19 cellular contexts compared by ENCODE assay signal in the genomic region with DNA sequence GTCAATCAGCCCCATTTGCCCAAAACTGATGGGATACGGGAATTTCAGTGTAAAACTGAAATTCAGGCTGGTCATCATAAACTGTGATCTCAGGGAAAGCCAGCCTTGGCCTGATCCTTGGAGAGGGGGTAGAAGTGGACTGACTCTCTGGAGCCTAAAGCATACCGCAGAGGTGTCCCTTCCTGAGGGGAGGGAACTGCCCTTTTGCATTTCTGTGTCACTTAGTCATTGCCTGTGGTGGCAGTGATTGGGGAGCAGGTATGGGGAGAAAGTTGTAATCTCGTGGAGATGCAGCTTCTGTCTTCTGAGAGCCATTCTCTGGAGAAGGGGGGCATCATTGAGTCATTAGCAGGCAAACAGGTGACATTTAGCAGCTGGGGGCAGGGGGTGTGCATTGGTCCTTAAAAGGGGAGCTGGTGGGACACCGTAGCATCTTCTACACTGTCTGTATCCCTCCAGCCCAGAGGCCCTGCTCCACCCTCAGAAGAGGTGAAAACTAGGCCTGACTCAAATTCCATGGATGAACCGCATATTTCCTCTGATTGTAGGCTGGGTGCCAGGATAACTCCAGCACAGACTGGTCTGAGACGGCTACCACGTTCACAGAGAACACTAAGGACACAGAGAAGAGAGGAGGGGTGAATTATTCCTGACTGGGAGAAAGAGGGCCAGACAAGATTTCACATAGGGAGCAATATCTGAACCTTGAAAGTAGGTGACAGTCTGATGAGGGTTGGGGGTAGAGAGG.
A peak's percentile ranks its signal among the peaks of the same experiment; 100 is the strongest.
DNase-seq lines count a peak whose midpoint lies in the region; ATAC-seq and TF ChIP-seq lines count a peak whose summit lies in the region.
"Had no signal": no experiment of that assay in that cellular context is flagged by ENCODE, and none has a peak within 500 bp of the region (broad histone marks: within the 10 kb centered on the region; RNA-seq: fewer than 3 reads in every experiment).

No MANE protein-coding gene starts in this region.

- TF ChIP-seq CTCF in choroid plexus epithelial cell (conservative IDR thresholded peaks at IDR 0.05; ENCODE audit: low read depth, low read length) (no peak), osteocyte (IDR thresholded peaks at IDR 0.05) (no peak), breast epithelium (IDR thresholded peaks at IDR 0.05) (no peak), GM13976 (IDR thresholded peaks at IDR 0.05; ENCODE audit: borderline replicate concordance, control extremely low read depth, extremely low read depth, insufficient read depth, missing control alignments) (no peak)
- TF ChIP-seq CTCF in CD8-positive, alpha-beta T cell (IDR thresholded peaks at IDR 0.05) = no peak

- H3K9me3 Mint-ChIP-seq in osteocyte (ENCODE audit: unreplicated experiment) = no peaks in the 10 kb centered on the region
- H3K9me3 Mint-ChIP-seq in CD8-positive, alpha-beta T cell = no peaks in the 10 kb centered on the region
- H3K9me3 Mint-ChIP-seq: activated B cell treated with CpG ODN at 0.5 μM for 24 hours; stimulated activated effector memory CD8-positive, alpha-beta T cell treated with anti-CD3 and anti-CD28 coated beads, Interleukin-12 subunit alpha, Interleukin-12 subunit beta, amount 100 ng/mL, for 72 hours had no signal

- H3K4me3 Mint-ChIP-seq in osteocyte (ENCODE audit: unreplicated experiment) = no peak overlapping the region
- no peak overlapping the region for H3K4me3 Mint-ChIP-seq in CD8-positive, alpha-beta T cell
- H3K4me3 Mint-ChIP-seq: activated B cell treated with CpG ODN at 0.5 μM for 24 hours; stimulated activated effector memory CD8-positive, alpha-beta T cell treated with anti-CD3 and anti-CD28 coated beads, Interleukin-12 subunit alpha, Interleukin-12 subunit beta, amount 100 ng/mL, for 72 hours had no signal

- peaks cover 0 to under 1% of the 10 kb centered on the region in 2 donors for H3K27me3 ChIP-seq in breast epithelium
- no peaks in the 10 kb centered on the region for H3K27me3 ChIP-seq in CD8-positive, alpha-beta T cell (ENCODE audit: insufficient read depth, low read length)

- H3K4me3 ChIP-seq in choroid plexus epithelial cell (ENCODE audit: low read depth, low read length) (no peak overlapping the region), breast epithelium (no peak overlapping the region)
- no peak overlapping the region for H3K4me3 ChIP-seq in CD8-positive, alpha-beta T cell (ENCODE audit: low read depth, low read length)
- H3K4me3 ChIP-seq: smooth muscle cell had no signal

- in situ Hi-C loops in GM13976 (cut with MboI; ENCODE audit: low sequenced_read_pairs, unreplicated experiment) = no loop called here

- H3K36me3 Mint-ChIP-seq in osteocyte (ENCODE audit: unreplicated experiment) = no peaks in the 10 kb centered on the region
- H3K36me3 Mint-ChIP-seq in CD8-positive, alpha-beta T cell = no peaks in the 10 kb centered on the region
- H3K36me3 Mint-ChIP-seq: stimulated activated effector memory CD8-positive, alpha-beta T cell treated with anti-CD3 and anti-CD28 coated beads, Interleukin-12 subunit alpha, Interleukin-12 subunit beta, amount 100 ng/mL, for 72 hours had no signal

- H3K27me3 Mint-ChIP-seq in osteocyte (ENCODE audit: unreplicated experiment) = no peaks in the 10 kb centered on the region
- peaks cover 42% of the 10 kb centered on the region for H3K27me3 Mint-ChIP-seq in CD8-positive, alpha-beta T cell (ENCODE audit: low read depth)

- peaks cover 59% of the 10 kb centered on the region for H3K4me1 Mint-ChIP-seq in osteocyte (ENCODE audit: unreplicated experiment)
- H3K4me1 Mint-ChIP-seq in CD8-positive, alpha-beta T cell (ENCODE audit: low read depth) = peaks cover 8% of the 10 kb centered on the region

- no peak for ATAC-seq in stimulated activated naive CD8-positive, alpha-beta T cell treated with anti-CD3 and anti-CD28 coated beads, Interleukin-15, Interleukin-2, amounts not matched to agents 100 U/mL and 50 U/mL, for 24 hours
- no peak for ATAC-seq in CD8-positive, alpha-beta T cell
- ATAC-seq: stimulated activated effector memory CD8-positive, alpha-beta T cell treated with anti-CD3 and anti-CD28 coated beads, Interleukin-12 subunit alpha, Interleukin-12 subunit beta, amount 100 ng/mL, for 72 hours had no signal

- H3K4me1 ChIP-seq in breast epithelium = no peaks in the 10 kb centered on the region
- no peaks in the 10 kb centered on the region for H3K4me1 ChIP-seq in CD8-positive, alpha-beta T cell (ENCODE audit: insufficient read depth, low read length)

- POLR2A ChIA-PET in CD8-positive, alpha-beta T cell (lab: Charles Lee) = no interaction called here

- H3K27ac Mint-ChIP-seq in osteocyte (ENCODE audit: unreplicated experiment) = peak overlapping the region; percentile 61
- H3K27ac Mint-ChIP-seq in CD8-positive, alpha-beta T cell = no peak overlapping the region
- H3K27ac Mint-ChIP-seq: activated B cell treated with CpG ODN at 0.5 μM for 24 hours; stimulated activated effector memory CD8-positive, alpha-beta T cell treated with anti-CD3 and anti-CD28 coated beads, Interleukin-12 subunit alpha, Interleukin-12 subunit beta, amount 100 ng/mL, for 72 hours had no signal

- no peak for TF ChIP-seq POLR2A in breast epithelium (IDR thresholded peaks at IDR 0.05)

- CTCF ChIA-PET in CD8-positive, alpha-beta T cell (lab: Charles Lee) = no interaction called here

- H3K27ac ChIP-seq in breast epithelium = no peak overlapping the region
- H3K27ac ChIP-seq in CD8-positive, alpha-beta T cell (ENCODE audit: low read depth, low read length) = no peak overlapping the region

- DNase-seq in EH (ENCODE audit: low read depth) = peak; percentile 95
- peak; percentile 39 for DNase-seq in LHCN-M2 (ENCODE audit: low read depth)
- peak; percentile 85 for DNase-seq in choroid plexus epithelial cell (ENCODE audit: low read depth)
- DNase-seq in osteocyte (ENCODE audit: extremely low spot score, unreplicated experiment) = no peak
- no peak for DNase-seq in stimulated activated naive CD8-positive, alpha-beta T cell treated with anti-CD3 and anti-CD28 coated beads, Interleukin-15, Interleukin-2, amounts not matched to agents 100 U/mL and 50 U/mL, for 24 hours
- DNase-seq in breast epithelium (ENCODE audit: low spot score in 2 of 2) = no peak
- DNase-seq in CD8-positive, alpha-beta T cell = no peak
- DNase-seq in GM13976 (ENCODE audit: low spot score) = no peak
- DNase-seq: activated B cell treated with CpG ODN at 0.5 μM for 24 hours; activated naive CD4-positive, alpha-beta T cell; caudate nucleus; COR-L47; islet precursor cell; KBM-7; NCI-H1105 treated with DMSO at 0.1 percent for 48 hours; NK-92 treated with Interleukin-12 subunit alpha and Interleukin-12 subunit beta, amount 100 ng/mL, for 24 hours; occipital lobe had no signal

- H3K36me3 ChIP-seq in breast epithelium = no peaks in the 10 kb centered on the region
- no peaks in the 10 kb centered on the region for H3K36me3 ChIP-seq in CD8-positive, alpha-beta T cell (ENCODE audit: insufficient read depth, low read length)

- no peaks in the 10 kb centered on the region for H3K9me3 ChIP-seq in breast epithelium
- H3K9me3 ChIP-seq in CD8-positive, alpha-beta T cell (ENCODE audit: low read length) = no peaks in the 10 kb centered on the region

- intact Hi-C loops in breast epithelium (cut with DNase I; ENCODE audit: low total_unique reads) = no loop called here
- intact Hi-C loops in CD8-positive, alpha-beta T cell (cut with DNase I, micrococcal nuclease) = no loop called here

Comparison
In these comparisons a context has a peak if more than half of its experiments do, and no peak if none do; other contexts are left out.
1. DNase-seq: peak in EH (single experiment), LHCN-M2 (single experiment) and choroid plexus epithelial cell (single experiment); none in osteocyte (single experiment), stimulated activated naive CD8-positive, alpha-beta T cell treated with anti-CD3 and anti-CD28 coated beads, Interleukin-15, Interleukin-2, amounts not matched to agents 100 U/mL and 50 U/mL, for 24 hours (single experiment), breast epithelium (0 of 2), CD8-positive, alpha-beta T cell (0 of 7) and GM13976 (single experiment).